In the genomic region with DNA sequence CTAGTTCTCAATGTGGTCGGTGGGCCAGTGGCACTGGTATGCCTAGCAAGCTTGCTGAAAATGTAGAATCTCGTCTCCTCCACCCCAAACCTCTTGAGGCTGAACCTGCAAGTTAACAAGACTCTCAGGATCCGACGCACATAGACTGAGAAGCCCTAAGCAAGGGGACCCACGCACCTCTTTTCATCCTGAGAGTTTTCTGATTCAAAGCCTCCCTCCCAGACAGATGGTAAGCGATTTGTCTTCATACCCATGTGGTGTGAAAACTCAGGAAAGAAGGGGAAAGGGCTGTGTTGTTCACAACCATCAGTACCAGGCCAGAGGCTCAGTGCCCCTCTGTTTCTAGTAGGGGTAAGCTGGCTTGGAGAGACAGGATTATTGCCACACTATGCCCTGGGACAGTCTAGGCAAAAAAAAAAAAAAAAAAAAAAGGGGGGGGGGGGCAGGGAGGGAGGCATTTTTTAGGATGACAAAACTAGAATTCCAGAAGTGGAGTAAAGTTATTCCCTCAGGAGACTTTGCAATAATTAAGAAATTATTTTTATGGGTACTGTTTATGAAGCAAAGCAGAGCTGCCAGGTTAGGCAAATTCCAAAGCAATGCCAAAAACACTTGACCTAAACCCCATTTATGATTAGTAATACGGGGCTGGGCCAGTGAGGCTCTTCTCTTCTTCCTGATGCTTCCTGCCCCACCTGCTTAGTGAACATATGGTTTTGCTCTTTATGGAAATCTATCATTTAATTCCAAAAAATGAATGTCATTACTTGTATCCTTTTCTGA, we compare ENCODE assay signal across 13 cellular contexts.
DNase-seq lines count a peak whose midpoint lies in the region; ATAC-seq and TF ChIP-seq lines count a peak whose summit lies in the region.
"Had no signal": no experiment of that assay in that cellular context is flagged by ENCODE, and none has a peak within 500 bp of the region (broad histone marks: within the 10 kb centered on the region; RNA-seq: fewer than 3 reads in every experiment).

No MANE protein-coding gene starts in this region.

- TF ChIP-seq CTCF in GM23338 (conservative IDR thresholded peaks at IDR 0.05; ENCODE audit: low read depth in 2 of 2): no peak
- no peak for TF ChIP-seq CTCF in breast epithelium (IDR thresholded peaks at IDR 0.05)

- no peaks in the 10 kb centered on the region for H4K20me1 ChIP-seq in GM23338 (replicated peaks; ENCODE audit: insufficient read depth)

- no peak for TF ChIP-seq POLR2A in breast epithelium (IDR thresholded peaks at IDR 0.05)

- H3K9me2 ChIP-seq in GM23338 (ENCODE audit: insufficient read depth): no peaks in the 10 kb centered on the region

- H3K36me3 Mint-ChIP-seq in GM23338 (ENCODE audit: low read depth): peaks cover 10% of the 10 kb centered on the region; the same call in 2 of the 3 replicates
- H3K36me3 Mint-ChIP-seq in activated T-helper 2 cell treated with anti-CD3 and anti-CD28 coated beads, Interferon-gamma antibody, Interleukin-2, Interleukin-4, amounts not matched to agents 10 μg/mL and 5 μg/mL and 100 μg/mL, durations not matched to agents 14 hours and 24 hours and 36 hours (ENCODE audit: low read depth): no peaks in the 10 kb centered on the region
- H3K36me3 Mint-ChIP-seq: CD4-positive, alpha-beta memory T cell had no signal

- H3K4me3 Mint-ChIP-seq in GM23338: no peak overlapping the region
- H3K4me3 Mint-ChIP-seq in activated T-helper 2 cell treated with anti-CD3 and anti-CD28 coated beads, Interferon-gamma antibody, Interleukin-2, Interleukin-4, amounts not matched to agents 10 μg/mL and 5 μg/mL and 100 μg/mL, durations not matched to agents 14 hours and 24 hours and 36 hours (ENCODE audit: low read depth): no peak overlapping the region
- H3K4me3 Mint-ChIP-seq: CD4-positive, alpha-beta memory T cell had no signal

- H3K9me3 Mint-ChIP-seq in GM23338: no peaks in the 10 kb centered on the region
- no peaks in the 10 kb centered on the region for H3K9me3 Mint-ChIP-seq in activated T-helper 2 cell treated with anti-CD3 and anti-CD28 coated beads, Interferon-gamma antibody, Interleukin-2, Interleukin-4, amounts not matched to agents 10 μg/mL and 5 μg/mL and 100 μg/mL, durations not matched to agents 14 hours and 24 hours and 36 hours
- H3K9me3 Mint-ChIP-seq: CD4-positive, alpha-beta memory T cell had no signal

- H3K9me3 ChIP-seq in breast epithelium (no peaks in the 10 kb centered on the region), subcutaneous abdominal adipose tissue (ENCODE audit: control insufficient read depth in 5 of 5, low read length in 5 of 5) (no peaks in the 10 kb centered on the region)

- H3K9ac ChIP-seq in subcutaneous abdominal adipose tissue (ENCODE audit: low read length in 5 of 5): peak overlapping the region; percentile 70 to 98 (median 73)

- intact Hi-C loops in breast epithelium (cut with DNase I; ENCODE audit: low total_unique reads): no loop called here
- intact Hi-C loops in activated T-helper 2 cell treated with anti-CD3 and anti-CD28 coated beads, Interferon-gamma antibody, Interleukin-2, Interleukin-4, amounts not matched to agents 10 μg/mL and 5 μg/mL and 100 μg/mL, durations not matched to agents 14 hours and 24 hours and 36 hours (cut with micrococcal nuclease): no loop called here

- H3K27me3 Mint-ChIP-seq in GM23338 (ENCODE audit: insufficient read depth, low read depth, poor library complexity): no peaks in the 10 kb centered on the region
- H3K27me3 Mint-ChIP-seq in activated T-helper 2 cell treated with anti-CD3 and anti-CD28 coated beads, Interferon-gamma antibody, Interleukin-2, Interleukin-4, amounts not matched to agents 10 μg/mL and 5 μg/mL and 100 μg/mL, durations not matched to agents 14 hours and 24 hours and 36 hours (ENCODE audit: low read depth): peaks cover 23% of the 10 kb centered on the region
- H3K27me3 Mint-ChIP-seq: CD4-positive, alpha-beta memory T cell had no signal

- peak overlapping the region; percentile 68 for H3K4me2 ChIP-seq in GM23338

- peak overlapping the region; percentile 94 for H3K27ac Mint-ChIP-seq in GM23338
- H3K27ac Mint-ChIP-seq in activated T-helper 2 cell treated with anti-CD3 and anti-CD28 coated beads, Interferon-gamma antibody, Interleukin-2, Interleukin-4, amounts not matched to agents 10 μg/mL and 5 μg/mL and 100 μg/mL, durations not matched to agents 14 hours and 24 hours and 36 hours: no peak overlapping the region
- H3K27ac Mint-ChIP-seq: CD4-positive, alpha-beta memory T cell had no signal

- no peaks in the 10 kb centered on the region for H3K79me2 ChIP-seq in GM23338 (replicated peaks; ENCODE audit: insufficient read depth)

- H3K27me3 ChIP-seq in GM23338 (ENCODE audit: insufficient read depth): no peaks in the 10 kb centered on the region
- no peaks in the 10 kb centered on the region for H3K27me3 ChIP-seq in breast epithelium
- no peaks in the 10 kb centered on the region for H3K27me3 ChIP-seq in layer of hippocampus (ENCODE audit: control insufficient read depth, insufficient read depth, low read length)
- peaks cover 0 to 2% (median 0%) of the 10 kb centered on the region in 5 donors for H3K27me3 ChIP-seq in subcutaneous abdominal adipose tissue (ENCODE audit: control insufficient read depth in 5 of 5, insufficient read depth in 4 of 5, low read length in 5 of 5)

- H3K27ac ChIP-seq in GM23338 (ENCODE audit: low read depth) (peak overlapping the region; percentile 73), breast epithelium (peak overlapping the region; percentile 90 to 94), layer of hippocampus (ENCODE audit: low read depth, low read length) (peak overlapping the region; percentile 53), subcutaneous abdominal adipose tissue (ENCODE audit: low read depth, low read length) (peak overlapping the region; percentile 99)

- peaks cover 40% of the 10 kb centered on the region for H3K4me1 Mint-ChIP-seq in GM23338
- no peaks in the 10 kb centered on the region for H3K4me1 Mint-ChIP-seq in activated T-helper 2 cell treated with anti-CD3 and anti-CD28 coated beads, Interferon-gamma antibody, Interleukin-2, Interleukin-4, amounts not matched to agents 10 μg/mL and 5 μg/mL and 100 μg/mL, durations not matched to agents 14 hours and 24 hours and 36 hours (ENCODE audit: low read depth)
- H3K4me1 Mint-ChIP-seq: CD4-positive, alpha-beta memory T cell had no signal

- DNase-seq in GM23338 (ENCODE audit: low spot score): no peak
- DNase-seq in breast epithelium (ENCODE audit: low spot score in 2 of 2): peak in 1 of 2 donors; percentile 76
- no peak for DNase-seq in kidney glomerular epithelial cell (lab: John Stamatoyannopoulos, UW)
- DNase-seq in activated T-helper 2 cell treated with anti-CD3 and anti-CD28 coated beads, Interferon-gamma antibody, Interleukin-2, Interleukin-4, amounts not matched to agents 10 μg/mL and 5 μg/mL and 100 μg/mL, durations not matched to agents 14 hours and 24 hours and 36 hours (ENCODE audit: low spot score): no peak
- no peak for DNase-seq in dedifferentiated amniotic fluid mesenchymal stem cell (ENCODE audit: extremely low spot score)
- DNase-seq in NCI-H526 treated with DMSO at 0.1 percent for 48 hours (lab: John Stamatoyannopoulos, UW): no peak
- DNase-seq: activated CD4-positive, alpha-beta T cell treated with anti-CD3 and anti-CD28 coated beads, Interleukin-2, amount 50 U/mL, for 1 hour; activated gamma-delta T cell; CD4-positive, alpha-beta memory T cell; NCI-H1417; NCI-H748 treated with DMSO at 0.1 percent for 48 hours had no signal

- H3K4me1 ChIP-seq in GM23338 (ENCODE audit: insufficient read depth) (peaks cover 28% of the 10 kb centered on the region), breast epithelium (peaks cover 11 to 12% of the 10 kb centered on the region in 2 donors), subcutaneous abdominal adipose tissue (ENCODE audit: control insufficient read depth in 5 of 5, insufficient read depth in 5 of 5, low read length in 5 of 5) (peaks cover 25 to 85% (median 67%) of the 10 kb centered on the region in 5 donors)

- peaks cover 5% of the 10 kb centered on the region; the same call in 1 of the 2 replicates for H3K36me3 ChIP-seq in GM23338 (ENCODE audit: insufficient read depth)
- no peaks in the 10 kb centered on the region for H3K36me3 ChIP-seq in breast epithelium
- peaks cover 11 to 57% (median 33%) of the 10 kb centered on the region in 5 donors for H3K36me3 ChIP-seq in subcutaneous abdominal adipose tissue (ENCODE audit: control insufficient read depth in 5 of 5, insufficient read depth in 5 of 5, low read length in 5 of 5)

- H3F3A ChIP-seq in GM23338 (replicated peaks; ENCODE audit: low read depth): no peaks in the 10 kb centered on the region

- ATAC-seq in GM23338: no peak

- no peak overlapping the region for H3K4me3 ChIP-seq in GM23338
- no peak overlapping the region for H3K4me3 ChIP-seq in breast epithelium
- H3K4me3 ChIP-seq in subcutaneous abdominal adipose tissue (ENCODE audit: low read depth in 1 of 5, low read length in 5 of 5): peak overlapping the region in 1 of 5 donors; percentile 5

- H2AFZ ChIP-seq in GM23338: no peak overlapping the region

TF ChIP-seq in GM23338, 12 proteins besides CTCF, POLR2A, EP300 and RAD21 (continues in another document):
- TF ChIP-seq, protein P1, sequence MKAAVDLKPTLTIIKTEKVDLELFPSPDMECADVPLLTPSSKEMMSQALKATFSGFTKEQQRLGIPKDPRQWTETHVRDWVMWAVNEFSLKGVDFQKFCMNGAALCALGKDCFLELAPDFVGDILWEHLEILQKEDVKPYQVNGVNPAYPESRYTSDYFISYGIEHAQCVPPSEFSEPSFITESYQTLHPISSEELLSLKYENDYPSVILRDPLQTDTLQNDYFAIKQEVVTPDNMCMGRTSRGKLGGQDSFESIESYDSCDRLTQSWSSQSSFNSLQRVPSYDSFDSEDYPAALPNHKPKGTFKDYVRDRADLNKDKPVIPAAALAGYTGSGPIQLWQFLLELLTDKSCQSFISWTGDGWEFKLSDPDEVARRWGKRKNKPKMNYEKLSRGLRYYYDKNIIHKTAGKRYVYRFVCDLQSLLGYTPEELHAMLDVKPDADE (IDR thresholded peaks at IDR 0.05): no peak
- TF ChIP-seq EZH2phosphoT487 (IDR thresholded peaks at IDR 0.05; ENCODE audit: unreplicated experiment): no peak
- no peak for TF ChIP-seq CREB1 (CRISPR knock-in tag; IDR thresholded peaks at IDR 0.05; ENCODE audit: low read depth)
- TF ChIP-seq JUNB (IDR thresholded peaks at IDR 0.05; ENCODE audit: unreplicated experiment): no peak
